In genomic region chr4:78059524-78059889, GRCh38 we compare ENCODE assay signal across 8 cellular contexts. TPM values are rescaled to one million over a fixed set of nuclear protein-coding genes. Genes with fewer than 3 reads are reported as not detected.
DNase-seq lines count a peak whose midpoint lies in the region; ATAC-seq and TF ChIP-seq lines count a peak whose summit lies in the region.

No MANE protein-coding gene starts in this region.

- POLR2A ChIA-PET in activated CD4-positive, alpha-beta memory T cell treated with anti-CD3 and anti-CD28 coated beads for 36 hours (lab: Charles Lee), result interaction anchor here (0.5 to 0.6 kb wide), 2 partner anchors 26 to 232 kb away, joined by 3 read pairs; no protein-coding TSS in a partner anchor
- POLR2A ChIA-PET in activated CD4-positive, alpha-beta memory T cell treated with anti-CD3 and anti-CD28 coated beads, Interleukin-2, amount 10 ng/mL, durations not matched to agents 7 days and 5 days (lab: Charles Lee), result interaction anchor here (1.1 kb wide), 1 partner anchor 240 kb away, joined by 3 read pairs; no protein-coding TSS in a partner anchor

- in situ Hi-C loops in SK-MEL-5 (cut with HindIII; ENCODE audit: low pct_unique_long_range_greater_than_20kb, low sequenced_read_pairs), result no loop called here

- peaks cover 5 to 25% of the 10 kb centered on the region in 2 donors for H3K4me1 ChIP-seq in duodenal mucosa (ENCODE audit: control insufficient read depth in 1 of 2, insufficient read depth in 2 of 2, low read length in 2 of 2)
- peaks cover 3 to 29% of the 10 kb centered on the region in 2 donors for H3K4me1 ChIP-seq in left lung

- H3K9me3 ChIP-seq in duodenal mucosa (ENCODE audit: control insufficient read depth in 1 of 2, low read length in 2 of 2) (no peaks in the 10 kb centered on the region), left lung (no peaks in the 10 kb centered on the region)

- H3K36me3 ChIP-seq in duodenal mucosa (ENCODE audit: control insufficient read depth in 1 of 2, insufficient read depth in 2 of 2, low read length in 2 of 2) (no peaks in the 10 kb centered on the region), left lung (no peaks in the 10 kb centered on the region)

- H3K9me3 Mint-ChIP-seq in activated CD4-positive, alpha-beta memory T cell treated with anti-CD3 and anti-CD28 coated beads for 36 hours, result no peaks in the 10 kb centered on the region
- no peaks in the 10 kb centered on the region for H3K9me3 Mint-ChIP-seq in activated CD4-positive, alpha-beta memory T cell treated with anti-CD3 and anti-CD28 coated beads, Interleukin-2, amount 10 ng/mL, durations not matched to agents 7 days and 5 days

- intact Hi-C loops in activated CD4-positive, alpha-beta memory T cell treated with anti-CD3 and anti-CD28 coated beads for 36 hours (cut with micrococcal nuclease), result loop anchor here (2.0 to 10.0 kb wide), 4 partner anchors 102 to 805 kb away; partner anchors contain the start of gene BMP2K
- intact Hi-C loops in left lung (cut with DNase I), result no loop called here

- H3K27me3 Mint-ChIP-seq in activated CD4-positive, alpha-beta memory T cell treated with anti-CD3 and anti-CD28 coated beads for 36 hours, result peaks cover 56% of the 10 kb centered on the region
- H3K27me3 Mint-ChIP-seq in activated CD4-positive, alpha-beta memory T cell treated with anti-CD3 and anti-CD28 coated beads, Interleukin-2, amount 10 ng/mL, durations not matched to agents 7 days and 5 days, result peaks cover 69% of the 10 kb centered on the region

- H3K27me3 ChIP-seq in duodenal mucosa (ENCODE audit: control insufficient read depth in 1 of 2, insufficient read depth in 2 of 2, low read length in 2 of 2), result peaks cover 19 to 36% of the 10 kb centered on the region in 2 donors
- H3K27me3 ChIP-seq in left lung, result peaks cover 0 to 90% of the 10 kb centered on the region in 2 donors

- H3K4me3 ChIP-seq in duodenal mucosa (ENCODE audit: low read depth in 1 of 2, low read length in 2 of 2) (peak overlapping the region; percentile 77 to 81), left lung (peak overlapping the region; percentile 45 to 58)

- peak overlapping the region; percentile 53 for H3K4me3 Mint-ChIP-seq in activated CD4-positive, alpha-beta memory T cell treated with anti-CD3 and anti-CD28 coated beads for 36 hours
- H3K4me3 Mint-ChIP-seq in activated CD4-positive, alpha-beta memory T cell treated with anti-CD3 and anti-CD28 coated beads, Interleukin-2, amount 10 ng/mL, durations not matched to agents 7 days and 5 days, result no peak overlapping the region

- peaks cover 19% of the 10 kb centered on the region for H3K4me1 Mint-ChIP-seq in activated CD4-positive, alpha-beta memory T cell treated with anti-CD3 and anti-CD28 coated beads for 36 hours (ENCODE audit: low read depth)
- H3K4me1 Mint-ChIP-seq in activated CD4-positive, alpha-beta memory T cell treated with anti-CD3 and anti-CD28 coated beads, Interleukin-2, amount 10 ng/mL, durations not matched to agents 7 days and 5 days, result peaks cover 26% of the 10 kb centered on the region

- peak; percentile 40 for DNase-seq in activated CD4-positive, alpha-beta memory T cell treated with anti-CD3 and anti-CD28 coated beads for 36 hours
- DNase-seq in activated CD4-positive, alpha-beta memory T cell treated with anti-CD3 and anti-CD28 coated beads, Interleukin-2, amount 10 ng/mL, durations not matched to agents 7 days and 5 days, result no peak
- peak; percentile 57 for DNase-seq in NCI-H1048 (lab: John Stamatoyannopoulos, UW)
- DNase-seq in SK-MEL-5 (ENCODE audit: low read depth, low spot score), result peak; percentile 78
- DNase-seq in left lung, result peak in 1 of 2 donors; percentile 51
- peak; percentile 43 for DNase-seq in stromal cell of bone marrow (ENCODE audit: low read depth)

- CTCF ChIA-PET in activated CD4-positive, alpha-beta memory T cell treated with anti-CD3 and anti-CD28 coated beads for 36 hours (lab: Charles Lee), result interaction anchor here (0.7 to 2.4 kb wide), 13 partner anchors 11 to 667 kb away, joined by 3 to 14 read pairs (median 3); no protein-coding TSS in a partner anchor
- CTCF ChIA-PET in activated CD4-positive, alpha-beta memory T cell treated with anti-CD3 and anti-CD28 coated beads, Interleukin-2, amount 10 ng/mL, durations not matched to agents 7 days and 5 days (lab: Charles Lee), result interaction anchor here (0.6 to 2.3 kb wide), 8 partner anchors 9 to 229 kb away, joined by 3 to 6 read pairs (median 4); no protein-coding TSS in a partner anchor

- peak in 1 of 2 donors; percentile 40 for TF ChIP-seq CTCF in left lung (IDR thresholded peaks at IDR 0.05)

- H3K27ac Mint-ChIP-seq in activated CD4-positive, alpha-beta memory T cell treated with anti-CD3 and anti-CD28 coated beads for 36 hours, result no peak overlapping the region
- no peak overlapping the region for H3K27ac Mint-ChIP-seq in activated CD4-positive, alpha-beta memory T cell treated with anti-CD3 and anti-CD28 coated beads, Interleukin-2, amount 10 ng/mL, durations not matched to agents 7 days and 5 days

- H3K36me3 Mint-ChIP-seq in activated CD4-positive, alpha-beta memory T cell treated with anti-CD3 and anti-CD28 coated beads for 36 hours, result peaks cover 2% of the 10 kb centered on the region
- peaks cover 3% of the 10 kb centered on the region for H3K36me3 Mint-ChIP-seq in activated CD4-positive, alpha-beta memory T cell treated with anti-CD3 and anti-CD28 coated beads, Interleukin-2, amount 10 ng/mL, durations not matched to agents 7 days and 5 days (ENCODE audit: low read depth)

- peak; percentile 75 for ATAC-seq in left lung
- ATAC-seq in GM19467 (IDR thresholded peaks at IDR 0.05; ENCODE audit: unreplicated experiment), result no peak

- no peak overlapping the region for H3K27ac ChIP-seq in duodenal mucosa (ENCODE audit: low read depth, low read length)
- peak overlapping the region in 1 of 2 donors; percentile 47 for H3K27ac ChIP-seq in left lung

- no peak overlapping the region for H3K9ac ChIP-seq in duodenal mucosa (ENCODE audit: low read depth in 1 of 2, low read length in 2 of 2)

RNA-seq across cellular contexts. Expression of gene FRAS1, which starts 2.4 kb away (rescaled TPM):
- total RNA-seq in activated CD4-positive, alpha-beta memory T cell treated with anti-CD3 and anti-CD28 coated beads for 36 hours, result not detected
- total RNA-seq in activated CD4-positive, alpha-beta memory T cell treated with anti-CD3 and anti-CD28 coated beads, Interleukin-2, amount 10 ng/mL, durations not matched to agents 7 days and 5 days, result not detected
- 0.19 and 0.24 TPM in 2 replicates for total RNA-seq in SK-MEL-5 (2014; rRNA removed; shearing (Covaris generic))
- 0.06 and 0.10 TPM in 2 replicates for polyA plus RNA-seq in SK-MEL-5 (2015; cell fraction: cytosol; rRNA removed)
- polyA plus RNA-seq in SK-MEL-5 (2015; cell fraction: nucleus; rRNA removed), result 0.06 TPM in 1 of 2 replicates, not detected in the other
- total RNA-seq in left lung, result 10 to 100 TPM; 15.3 to 17.9 TPM

Comparison
In these comparisons a context has a peak if more than half of its experiments do, and no peak if none do; other contexts are left out.
1. RNA of gene FRAS1, which starts 2.4 kb away (total RNA-seq): 15.3 to 17.9 TPM in left lung; 0.19 to 0.24 TPM in SK-MEL-5, not detected in activated CD4-positive, alpha-beta memory T cell treated with anti-CD3 and anti-CD28 coated beads for 36 hours and not detected in activated CD4-positive, alpha-beta memory T cell treated with anti-CD3 and anti-CD28 coated beads, Interleukin-2, amount 10 ng/mL, durations not matched to agents 7 days and 5 days; every median in the first group is over 10 times any median in the second.